Comparison of ENCODE assay signal across 8 cellular contexts in genomic region chr7:100547872-100548271, GRCh38. TPM values are rescaled to one million over a fixed set of nuclear protein-coding genes. Genes with fewer than 3 reads are reported as not detected.
DNase-seq lines count a peak whose midpoint lies in the region; ATAC-seq and TF ChIP-seq lines count a peak whose summit lies in the region.

No MANE protein-coding gene starts in this region.

- ATAC-seq in heart left ventricle (peak in 3 of 4 donors; percentile 27 to 61 (median 45)), Right ventricle myocardium superior (ENCODE audit: poor library complexity) (no peak), aorta (ENCODE audit: low FRiP score) (no peak), HG03196 (IDR thresholded peaks at IDR 0.05; ENCODE audit: unreplicated experiment) (no peak), GM19397 (IDR thresholded peaks at IDR 0.05; ENCODE audit: unreplicated experiment) (no peak)

- TF ChIP-seq CTCF in heart left ventricle (IDR thresholded peaks at IDR 0.05) = no peak

- H3K9me3 ChIP-seq in heart left ventricle = no peaks in the 10 kb centered on the region
- H3K9me3 ChIP-seq in aorta (ENCODE audit: control insufficient read depth, low read length) = no peaks in the 10 kb centered on the region

- 0 to 20% (median 6%) methylated on average over 2 of the region's 2 CpGs for WGBS in heart left ventricle, 4 donors
- 36 to 43% methylated on average over 2 of the region's 2 CpGs for WGBS in aorta, 2 donors

- H3K27ac ChIP-seq in heart left ventricle = peak overlapping the region; percentile 77 to 92 (median 88)
- peak overlapping the region; percentile 96 to 100 for H3K27ac ChIP-seq in aorta (ENCODE audit: low read depth in 1 of 2, low read length in 2 of 2)

- H3K4me1 ChIP-seq in heart left ventricle (peaks cover 10 to 77% (median 48%) of the 10 kb centered on the region in 12 donors), aorta (ENCODE audit: control insufficient read depth in 1 of 2, insufficient read depth in 2 of 2, low read length in 2 of 2) (peaks cover 16 to 17% of the 10 kb centered on the region in 2 donors)

- intact Hi-C loops in heart left ventricle (cut with DNase I) (no loop called here), Right ventricle myocardium superior (cut with DNase I) (no loop called here), aorta (cut with DNase I) (no loop called here)

- no peak for TF ChIP-seq POLR2A in heart left ventricle (IDR thresholded peaks at IDR 0.05)

- H3K4me3 ChIP-seq in heart left ventricle = no peak overlapping the region
- H3K4me3 ChIP-seq in aorta (ENCODE audit: low read length in 2 of 2) = no peak overlapping the region

- DNase-seq in heart left ventricle (peak in 4 of 5 donors; percentile 38 to 64 (median 48)), Right ventricle myocardium superior (no peak), astrocyte of the hippocampus (ENCODE audit: low read depth, low spot score) (peak; percentile 46), lung microvascular endothelial cell (ENCODE audit: low read depth in 2 of 2) (peak; percentile 64 to 87), aorta (no peak), NCI-H1930 (lab: John Stamatoyannopoulos, UW) (no peak)

- H3K36me3 ChIP-seq in heart left ventricle = peaks cover 0 to 40% (median 23%) of the 10 kb centered on the region in 9 donors
- H3K36me3 ChIP-seq in aorta (ENCODE audit: control insufficient read depth in 1 of 2, insufficient read depth in 2 of 2, low read length in 1 of 2) = peaks cover 0 to 3% of the 10 kb centered on the region in 2 donors

- H3K27me3 ChIP-seq in heart left ventricle (no peaks in the 10 kb centered on the region), aorta (ENCODE audit: control insufficient read depth in 1 of 2, insufficient read depth in 2 of 2, low read length in 1 of 2) (no peaks in the 10 kb centered on the region)

RNA-seq across cellular contexts. Expression of gene AGFG2, which starts 8.9 kb away (rescaled TPM):
- total RNA-seq in heart left ventricle = 10 to 100 TPM; 24.1 to 36.9 (median 32.8) TPM
- 10 to 100 TPM; 12.5 to 30.8 TPM for polyA plus RNA-seq in heart left ventricle
- 19.8 TPM for total RNA-seq in Right ventricle myocardium superior
- 25.5 and 74.2 TPM in 2 replicates for total RNA-seq in lung microvascular endothelial cell
- total RNA-seq in aorta = 10 to 100 TPM; 28.4 to 29.2 TPM
- polyA plus RNA-seq in aorta = 10 to 100 TPM in 1 of 2 donors, 1 to 10 TPM in 1; 6.4 to 14.6 TPM

RNA-seq across cellular contexts. Expression of gene SAP25, which starts 25.8 kb away (rescaled TPM):
- total RNA-seq in heart left ventricle = 1 to 10 TPM in 2 of 9 donors, under 1 TPM in 3, not detected in 4; 0.35 to 2.3 (median 0.72) TPM
- under 1 TPM; 0.30 to 0.65 TPM for polyA plus RNA-seq in heart left ventricle
- total RNA-seq in Right ventricle myocardium superior = 0.54 TPM
- total RNA-seq in lung microvascular endothelial cell = not detected in 2 replicates
- total RNA-seq in aorta = 1 to 10 TPM; 2.1 to 7.5 TPM
- 1 to 10 TPM in 1 of 2 donors, under 1 TPM in 1; 0.75 to 9.9 TPM for polyA plus RNA-seq in aorta

RNA-seq across cellular contexts. Expression of gene LRCH4, which starts 38.1 kb away (rescaled TPM):
- total RNA-seq in heart left ventricle = 10 to 100 TPM; 18.5 to 46.6 (median 29.2) TPM
- 10 to 100 TPM; 34.1 to 42.0 TPM for polyA plus RNA-seq in heart left ventricle
- 22.8 TPM for total RNA-seq in Right ventricle myocardium superior
- total RNA-seq in lung microvascular endothelial cell = 5.8 and 6.3 TPM in 2 replicates
- total RNA-seq in aorta = 10 to 100 TPM; 39.1 to 56.0 TPM
- polyA plus RNA-seq in aorta = 10 to 100 TPM; 26.3 to 68.2 TPM

RNA-seq across cellular contexts. Expression of gene FBXO24, which starts 38.3 kb away (rescaled TPM):
- total RNA-seq in heart left ventricle (under 1 TPM in 6 of 9 donors, not detected in 3; 0.11 to 0.75 (median 0.48) TPM), Right ventricle myocardium superior (0.35 TPM), lung microvascular endothelial cell (under 0.01 and 0.20 TPM in 2 replicates), aorta (under 1 TPM in 1 of 2 donors, not detected in 1; 0.81 TPM)
- polyA plus RNA-seq in heart left ventricle (under 1 TPM in 1 of 2 donors, not detected in 1; 0.14 TPM), aorta (1 to 10 TPM in 1 of 2 donors, not detected in 1; 1.2 TPM)

RNA-seq across cellular contexts. Expression of gene PCOLCE, which starts 54.3 kb away (rescaled TPM):
- total RNA-seq in heart left ventricle = 10 to 100 TPM; 15.7 to 68.1 (median 28.3) TPM
- 10 to 100 TPM; 33.5 to 35.4 TPM for polyA plus RNA-seq in heart left ventricle
- 42.2 TPM for total RNA-seq in Right ventricle myocardium superior
- 0.22 TPM in 1 of 2 replicates, not detected in the other for total RNA-seq in lung microvascular endothelial cell
- 100 to 1,000 TPM in 1 of 2 donors, 10 to 100 TPM in 1; 75.1 to 277 TPM for total RNA-seq in aorta
- 100 to 1,000 TPM in 1 of 2 donors, 10 to 100 TPM in 1; 34.3 to 341 TPM for polyA plus RNA-seq in aorta

Comparison
In these comparisons a context has a peak if more than half of its experiments do, and no peak if none do; other contexts are left out.
1. ATAC-seq: peak in heart left ventricle (3 of 4); none in Right ventricle myocardium superior (single experiment), aorta (single experiment), HG03196 (single experiment) and GM19397 (single experiment).
2. DNase-seq: peak in heart left ventricle (4 of 5), astrocyte of the hippocampus (single experiment) and lung microvascular endothelial cell (2 of 2); none in Right ventricle myocardium superior (single experiment), aorta (0 of 2) and NCI-H1930 (0 of 2).